Comparison of ENCODE assay signal across 10 cellular contexts in the genomic region with DNA sequence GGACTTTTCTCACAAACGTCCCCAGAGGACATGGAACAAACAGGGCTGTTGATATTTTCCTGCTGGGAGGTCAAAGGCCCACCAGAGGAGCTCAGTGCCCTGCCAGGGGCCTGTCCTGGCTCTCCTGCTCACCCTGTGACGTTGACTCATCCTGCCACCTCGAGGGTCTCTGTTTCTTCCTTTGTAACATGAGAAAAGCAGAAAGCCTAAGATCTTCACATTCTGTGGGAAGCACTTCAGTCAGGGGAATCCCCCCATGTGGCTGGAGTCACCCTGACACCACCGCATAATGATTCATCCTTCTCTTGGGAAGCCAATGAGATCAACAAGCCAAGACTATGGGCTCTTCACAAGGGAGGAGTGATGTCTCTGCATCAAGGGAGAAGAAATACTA.
DNase-seq lines count a peak whose midpoint lies in the region; ATAC-seq and TF ChIP-seq lines count a peak whose summit lies in the region.
"Had no signal": no experiment of that assay in that cellular context is flagged by ENCODE, and none has a peak within 500 bp of the region (broad histone marks: within the 10 kb centered on the region; RNA-seq: fewer than 3 reads in every experiment).

No MANE protein-coding gene starts in this region.

- no peak for TF ChIP-seq POLR2A in IMR-90 (IDR thresholded peaks at IDR 0.05; ENCODE audit: low read depth, low read length)

- no peak overlapping the region for H3K23ac ChIP-seq in IMR-90 (ENCODE audit: low read depth, low read length)

- H3K4me1 ChIP-seq in IMR-90 (ENCODE audit: control insufficient read depth, insufficient read depth, low read length) = no peaks in the 10 kb centered on the region
- no peaks in the 10 kb centered on the region for H3K4me1 ChIP-seq in HAP-1

- in situ Hi-C loops in IMR-90 (cut with MboI; ENCODE audit: low sequenced_read_pairs) = no loop called here
- in situ Hi-C loops in HAP-1 (cut with MboI; ENCODE audit: low sequenced_read_pairs) = no loop called here

- no peak overlapping the region for H3K9ac ChIP-seq in IMR-90 (ENCODE audit: low read depth, low read length)

- H3K79me1 ChIP-seq in IMR-90 (ENCODE audit: low read depth in 1 of 2, low read length in 2 of 2) = no peaks in the 10 kb centered on the region

- no peaks in the 10 kb centered on the region for H3K9me3 Mint-ChIP-seq in naive thymus-derived CD8-positive, alpha-beta T cell

- intact Hi-C loops in IMR-90 (cut with micrococcal nuclease) = no loop called here
- intact Hi-C loops in dorsolateral prefrontal cortex (cut with DNase I) = no loop called here

- H3K18ac ChIP-seq in IMR-90 (ENCODE audit: low read depth, low read length) = no peak overlapping the region

- no peaks in the 10 kb centered on the region for H3K36me3 ChIP-seq in IMR-90 (ENCODE audit: control insufficient read depth, insufficient read depth, low read length)
- H3K36me3 ChIP-seq in HAP-1 (replicated peaks) = no peaks in the 10 kb centered on the region
- H3K36me3 ChIP-seq: upper lobe of left lung had no signal

- no peak overlapping the region for H3K4me3 Mint-ChIP-seq in naive thymus-derived CD8-positive, alpha-beta T cell

- H4K20me1 ChIP-seq in IMR-90 (ENCODE audit: insufficient read depth, low read length) = peaks cover 3% of the 10 kb centered on the region; the same call in 1 of the 2 replicates

- CTCF ChIA-PET in IMR-90 (lab: Yijun Ruan, JAX) = interaction anchor here (1.2 to 3.1 kb wide), 2 partner anchors 27 to 43 kb away, joined by 3 to 20 read pairs; no protein-coding TSS in a partner anchor

- no peak for TF ChIP-seq RAD21 in IMR-90 (IDR thresholded peaks at IDR 0.05; ENCODE audit: low read length)

- H3K27me3 Mint-ChIP-seq in naive thymus-derived CD8-positive, alpha-beta T cell = no peaks in the 10 kb centered on the region

- POLR2A ChIA-PET in IMR-90 (lab: Charles Lee; ENCODE audit: unreplicated experiment) = no interaction called here
- POLR2A ChIA-PET in naive thymus-derived CD8-positive, alpha-beta T cell (lab: Charles Lee) = interaction anchor here (1.3 to 2.7 kb wide), 2 partner anchors 10 to 26 kb away, joined by 7 to 13 read pairs; no protein-coding TSS in a partner anchor

- no peak overlapping the region for H2AFZ ChIP-seq in IMR-90 (replicated peaks; ENCODE audit: low read length, poor library complexity)

- no peak overlapping the region for H3K14ac ChIP-seq in IMR-90 (replicated peaks; ENCODE audit: low read depth, low read length)

- H3K27me3 ChIP-seq in IMR-90 (ENCODE audit: control insufficient read depth, insufficient read depth, low read length) (peaks cover 4% of the 10 kb centered on the region), HAP-1 (ENCODE audit: low read depth) (no peaks in the 10 kb centered on the region), dorsolateral prefrontal cortex (no peaks in the 10 kb centered on the region)
- H3K27me3 ChIP-seq: upper lobe of left lung had no signal

- H4K8ac ChIP-seq in IMR-90 (ENCODE audit: low read depth in 2 of 2, low read length in 2 of 2) = no peak overlapping the region

- no peak overlapping the region for H3K4ac ChIP-seq in IMR-90 (ENCODE audit: low read depth, low read length)

- DNase-seq in AG08396 (ENCODE audit: low spot score) (peak; percentile 76), IMR-90 (peak; percentile 94), cerebellar nuclear complex (lab: John Stamatoyannopoulos, UW) (no peak), HAP-1 (ENCODE audit: low spot score in 2 of 2) (no peak), C1 segment of cervical spinal cord (lab: John Stamatoyannopoulos, UW) (no peak), dorsolateral prefrontal cortex (no peak)
- DNase-seq in activated naive CD4-positive, alpha-beta T cell treated with anti-CD3 and anti-CD28 coated beads, Interleukin-2, amount 50 U/mL, for 16 hours = peak; percentile 28
- DNase-seq in naive thymus-derived CD8-positive, alpha-beta T cell = no peak
- DNase-seq: NCI-H524 treated with DMSO at 0.1 percent for 48 hours, upper lobe of left lung had no signal

- no peak overlapping the region for H4K5ac ChIP-seq in IMR-90 (ENCODE audit: low read depth, low read length)

- peaks cover 0 to 4% (median 0%) of the 10 kb centered on the region in 3 donors for H3K36me3 Mint-ChIP-seq in naive thymus-derived CD8-positive, alpha-beta T cell

- 33% methylated on average over 1 of the region's 4 CpGs; no CpG with 5 or more reads in 1 of the 2 experiments for WGBS in IMR-90 (ENCODE audit: extremely low coverage in 2 of 2, insufficient read length in 1 of 2), 2 experiments

- H2BK5ac ChIP-seq in IMR-90 (ENCODE audit: low read depth, low read length, poor library complexity, severe bottlenecking) = no peak overlapping the region

- no peak overlapping the region for H3K56ac ChIP-seq in IMR-90 (ENCODE audit: extremely low read depth, insufficient read depth, low read length)

- peaks cover 14 to 37% (median 32%) of the 10 kb centered on the region in 4 donors for H3K4me1 Mint-ChIP-seq in naive thymus-derived CD8-positive, alpha-beta T cell

- BruUV-seq in IMR-90 (replicated peaks; lab: Mats Ljungman, UMichigan) = no TSS peak

- H3K4me3 ChIP-seq in IMR-90 (ENCODE audit: insufficient read depth, low read depth, low read length) = no peak overlapping the region
- no peak overlapping the region for H3K4me3 ChIP-seq in HAP-1
- H3K4me3 ChIP-seq in dorsolateral prefrontal cortex = no peak overlapping the region
- H3K4me3 ChIP-seq: upper lobe of left lung had no signal

- no peak for TF ChIP-seq CTCF in IMR-90 (conservative IDR thresholded peaks at IDR 0.05; ENCODE audit: low read depth, low read length)
- TF ChIP-seq CTCF in dorsolateral prefrontal cortex (IDR thresholded peaks at IDR 0.05 in 54 of 56, conservative IDR thresholded peaks at IDR 0.05 in 2 of 56; ENCODE audit: low read depth in 1 of 56, partially characterized antibody in 56 of 56) = no peak

- H4K91ac ChIP-seq in IMR-90 (ENCODE audit: insufficient read depth, low read depth, low read length) = no peak overlapping the region

- no peak overlapping the region for H2BK120ac ChIP-seq in IMR-90 (ENCODE audit: low read depth, low read length)

- no peak overlapping the region for H2AK9ac ChIP-seq in IMR-90 (replicated peaks; ENCODE audit: low read depth, low read length, poor library complexity)

- peak overlapping the region in 4 of 10 donors; percentile 55 to 82 (median 76) for H3K27ac Mint-ChIP-seq in naive thymus-derived CD8-positive, alpha-beta T cell

- dilution Hi-C loops in IMR-90 (cut with HindIII; ENCODE audit: low sequenced_read_pairs, unreplicated experiment) = no loop called here

- no peak overlapping the region for H2BK20ac ChIP-seq in IMR-90 (ENCODE audit: low read depth, low read length)

- peak; percentile 81 for ATAC-seq in IMR-90 (ENCODE audit: low read depth)
- ATAC-seq in naive thymus-derived CD8-positive, alpha-beta T cell = peak; percentile 32 to 64

- H2AK5ac ChIP-seq in IMR-90 (ENCODE audit: low read depth, low read length) = no peak overlapping the region

- no peak overlapping the region for H3K27ac ChIP-seq in IMR-90 (ENCODE audit: insufficient read depth, low read length)
- H3K27ac ChIP-seq in dorsolateral prefrontal cortex = no peak overlapping the region
- H3K27ac ChIP-seq: upper lobe of left lung had no signal

- no peaks in the 10 kb centered on the region; the same call in 1 of the 2 replicates for H3K9me1 ChIP-seq in IMR-90 (ENCODE audit: insufficient read depth, low read length)

- no peak overlapping the region for H2BK15ac ChIP-seq in IMR-90 (ENCODE audit: low read depth, low read length)

- H3K4me2 ChIP-seq in IMR-90 (ENCODE audit: low read depth, low read length) = no peak overlapping the region

- H3K9me3 ChIP-seq in IMR-90 (ENCODE audit: control insufficient read depth, insufficient read depth, low read length) (no peaks in the 10 kb centered on the region), HAP-1 (no peaks in the 10 kb centered on the region)
- H3K9me3 ChIP-seq: upper lobe of left lung had no signal

TF ChIP-seq in IMR-90, 13 proteins besides CTCF, POLR2A, EP300 and RAD21:
- TF ChIP-seq MAZ (IDR thresholded peaks at IDR 0.05; ENCODE audit: borderline replicate concordance, low read depth, low read length) (no peak), MAFK (IDR thresholded peaks at IDR 0.05; ENCODE audit: low read depth, low read length) (no peak), RCOR1 (IDR thresholded peaks at IDR 0.05; ENCODE audit: insufficient replicate concordance, low read length) (peak; percentile 27), FOS (IDR thresholded peaks at IDR 0.05; ENCODE audit: low read depth, low read length) (peak; percentile 74), RFX5 (IDR thresholded peaks at IDR 0.05; ENCODE audit: low read depth, low read length) (no peak)

Comparison
In these comparisons a context has a peak if more than half of its experiments do, and no peak if none do; other contexts are left out.
1. DNase-seq: peak in AG08396 (single experiment), IMR-90 (single experiment) and activated naive CD4-positive, alpha-beta T cell treated with anti-CD3 and anti-CD28 coated beads, Interleukin-2, amount 50 U/mL, for 16 hours (single experiment); none in naive thymus-derived CD8-positive, alpha-beta T cell (0 of 10), cerebellar nuclear complex (0 of 2), HAP-1 (0 of 2), C1 segment of cervical spinal cord (0 of 14) and dorsolateral prefrontal cortex (0 of 10).